In the genomic region with DNA sequence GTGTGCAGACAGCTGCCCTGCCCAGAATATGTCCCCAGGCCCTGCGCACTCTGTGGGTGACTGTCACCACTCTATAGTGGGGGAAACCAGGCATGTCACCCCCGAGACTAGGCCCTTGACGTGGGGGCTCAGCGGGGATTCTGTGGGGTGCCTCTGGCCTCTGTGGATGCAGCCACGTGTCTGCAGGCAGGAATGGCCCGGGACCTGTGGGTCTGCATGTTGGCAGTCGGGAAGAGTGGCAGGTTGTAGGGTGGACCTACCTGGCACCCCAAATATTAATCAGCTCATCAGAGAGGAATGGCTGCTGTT, we compare ENCODE assay signal across 8 cellular contexts. TPM values are rescaled to one million over a fixed set of nuclear protein-coding genes. Genes with fewer than 3 reads are reported as not detected.
DNase-seq lines count a peak whose midpoint lies in the region; ATAC-seq and TF ChIP-seq lines count a peak whose summit lies in the region.
"Had no signal": no experiment of that assay in that cellular context is flagged by ENCODE, and none has a peak within 500 bp of the region (broad histone marks: within the 10 kb centered on the region; RNA-seq: fewer than 3 reads in every experiment).

No MANE protein-coding gene starts in this region.

- peaks cover 58% of the 10 kb centered on the region for H3K36me3 Mint-ChIP-seq in activated CD8-positive, alpha-beta T cell treated with anti-CD3 and anti-CD28 coated beads, Interleukin-2, amount 10 ng/mL, durations not matched to agents 7 days and 5 days (ENCODE audit: low read depth)
- H3K36me3 Mint-ChIP-seq in CD14-positive monocyte, result no peaks in the 10 kb centered on the region

- peak overlapping the region; percentile 99 for H3K27ac Mint-ChIP-seq in activated CD8-positive, alpha-beta T cell treated with anti-CD3 and anti-CD28 coated beads, Interleukin-2, amount 10 ng/mL, durations not matched to agents 7 days and 5 days
- H3K27ac Mint-ChIP-seq in CD14-positive monocyte, result no peak overlapping the region

- peak overlapping the region; percentile 66 for H3K4me2 ChIP-seq in hepatocyte

- H3K79me2 ChIP-seq in hepatocyte, result no peaks in the 10 kb centered on the region

- H3K4me1 Mint-ChIP-seq in activated CD8-positive, alpha-beta T cell treated with anti-CD3 and anti-CD28 coated beads, Interleukin-2, amount 10 ng/mL, durations not matched to agents 7 days and 5 days (ENCODE audit: low read depth), result peaks cover 76% of the 10 kb centered on the region
- peaks cover 32% of the 10 kb centered on the region for H3K4me1 Mint-ChIP-seq in CD14-positive monocyte

- H3K4me1 ChIP-seq in HUES6 (ENCODE audit: control insufficient read depth, insufficient read depth, low read length) (peaks cover 31% of the 10 kb centered on the region), hepatocyte (ENCODE audit: insufficient read depth) (peaks cover 5% of the 10 kb centered on the region)

- no peak for DNase-seq in activated CD8-positive, alpha-beta T cell treated with anti-CD3 and anti-CD28 coated beads, Interleukin-2, amount 10 ng/mL, durations not matched to agents 7 days and 5 days
- DNase-seq in hepatocyte (ENCODE audit: low spot score), result no peak
- DNase-seq in stimulated activated CD8-positive, alpha-beta memory T cell treated with anti-CD3 and anti-CD28 coated beads, Interleukin-4, amount 100 ng/mL, for 48 hours, result no peak
- no peak for DNase-seq in CD14-positive monocyte (ENCODE audit: low spot score)

- intact Hi-C loops in CD14-positive monocyte (cut with micrococcal nuclease), result no loop called here

- no peak overlapping the region for H2AFZ ChIP-seq in hepatocyte

- peak overlapping the region; percentile 100 for H3K4me3 Mint-ChIP-seq in activated CD8-positive, alpha-beta T cell treated with anti-CD3 and anti-CD28 coated beads, Interleukin-2, amount 10 ng/mL, durations not matched to agents 7 days and 5 days
- peak overlapping the region in 1 of 2 donors; percentile 54 for H3K4me3 Mint-ChIP-seq in CD14-positive monocyte

- TF ChIP-seq CTCF in hepatocyte (IDR thresholded peaks at IDR 0.05; ENCODE audit: poor library complexity) (no peak), CD14-positive monocyte (IDR thresholded peaks at IDR 0.05) (no peak)

- H3K27ac ChIP-seq in HUES6 (ENCODE audit: low read depth, low read length) (no peak overlapping the region), hepatocyte (no peak overlapping the region), skin epidermis (peak overlapping the region in 16 of 21 experiments; percentile 12 to 95 (median 68))
- H3K27ac ChIP-seq: SK-N-MC had no signal

- H4K20me1 ChIP-seq in hepatocyte (ENCODE audit: insufficient read depth, poor library complexity, severe bottlenecking), result no peaks in the 10 kb centered on the region

- peak overlapping the region; percentile 23 for H3K9ac ChIP-seq in HUES6 (ENCODE audit: low read length)

- POLR2A ChIA-PET in activated CD8-positive, alpha-beta T cell treated with anti-CD3 and anti-CD28 coated beads, Interleukin-2, amount 10 ng/mL, durations not matched to agents 7 days and 5 days (lab: Charles Lee), result interaction anchor here (1.9 to 6.3 kb wide), 3 partner anchors 10 to 63 kb away, joined by 7 to 68 read pairs (median 18); no protein-coding TSS in a partner anchor

- CTCF ChIA-PET in activated CD8-positive, alpha-beta T cell treated with anti-CD3 and anti-CD28 coated beads, Interleukin-2, amount 10 ng/mL, durations not matched to agents 7 days and 5 days (lab: Charles Lee), result interaction anchor here (1.0 to 7.4 kb wide), 7 partner anchors 8 to 64 kb away, joined by 3 to 74 read pairs (median 6); no protein-coding TSS in a partner anchor

- 95% methylated on average over 7 of the region's 7 CpGs for WGBS in hepatocyte (ENCODE audit: low lambda C conversion rate, missing lambda C conversion rate)

- H3K9me3 ChIP-seq in HUES6 (ENCODE audit: control insufficient read depth, insufficient read depth, low read depth, low read length) (no peaks in the 10 kb centered on the region), hepatocyte (ENCODE audit: low read depth) (no peaks in the 10 kb centered on the region)

- ATAC-seq in activated CD8-positive, alpha-beta T cell treated with anti-CD3 and anti-CD28 coated beads, Interleukin-2, amount 10 ng/mL, durations not matched to agents 7 days and 5 days, result no peak
- ATAC-seq in GM19397 (IDR thresholded peaks at IDR 0.05; ENCODE audit: unreplicated experiment), result no peak

- H3K27me3 ChIP-seq in HUES6 (ENCODE audit: control insufficient read depth, insufficient read depth, low read length) (no peaks in the 10 kb centered on the region), hepatocyte (no peaks in the 10 kb centered on the region)

- no peaks in the 10 kb centered on the region for H3K9me3 Mint-ChIP-seq in activated CD8-positive, alpha-beta T cell treated with anti-CD3 and anti-CD28 coated beads, Interleukin-2, amount 10 ng/mL, durations not matched to agents 7 days and 5 days (ENCODE audit: insufficient read depth)
- H3K9me3 Mint-ChIP-seq in CD14-positive monocyte, result peaks cover 0 to 4% (median 0%) of the 10 kb centered on the region in 7 donors

- H3K27me3 Mint-ChIP-seq in activated CD8-positive, alpha-beta T cell treated with anti-CD3 and anti-CD28 coated beads, Interleukin-2, amount 10 ng/mL, durations not matched to agents 7 days and 5 days (ENCODE audit: low read depth), result no peaks in the 10 kb centered on the region
- H3K27me3 Mint-ChIP-seq in CD14-positive monocyte (ENCODE audit: low read depth in 3 of 3), result peaks cover 0 to 7% (median 3%) of the 10 kb centered on the region in 3 donors

- H3K36me3 ChIP-seq in HUES6 (ENCODE audit: control insufficient read depth, insufficient read depth, low read length) (no peaks in the 10 kb centered on the region), hepatocyte (replicated peaks; ENCODE audit: insufficient read depth, low read depth) (no peaks in the 10 kb centered on the region)

- peak overlapping the region; percentile 6; the same call in 1 of the 2 replicates for H3K4me3 ChIP-seq in HUES6 (ENCODE audit: low read depth, low read length)
- H3K4me3 ChIP-seq in hepatocyte, result no peak overlapping the region
- H3K4me3 ChIP-seq in skin epidermis, result peak overlapping the region; percentile 34 to 49 (median 38)

- H3K9me2 ChIP-seq in hepatocyte (replicated peaks; ENCODE audit: insufficient read depth), result no peaks in the 10 kb centered on the region

RNA-seq across cellular contexts. Expression of a gene that starts 1.0 kb away (rescaled TPM):
- 1,000 to 10,000 TPM; 1,836 to 1,884 TPM for total RNA-seq in activated CD8-positive, alpha-beta T cell treated with anti-CD3 and anti-CD28 coated beads, Interleukin-2, amount 10 ng/mL, durations not matched to agents 7 days and 5 days
- 82.0 and 110 TPM in 2 replicates for total RNA-seq in hepatocyte
- polyA plus RNA-seq in hepatocyte (124 and 131 TPM in 2 replicates), CD14-positive monocyte (1 to 10 TPM; 5.6 to 8.0 TPM)

RNA-seq across cellular contexts. Expression of a gene that starts 20.0 kb away (rescaled TPM):
- 10 to 100 TPM; 58.0 to 66.1 TPM for total RNA-seq in activated CD8-positive, alpha-beta T cell treated with anti-CD3 and anti-CD28 coated beads, Interleukin-2, amount 10 ng/mL, durations not matched to agents 7 days and 5 days
- 0.60 TPM in 1 of 2 replicates, not detected in the other for total RNA-seq in hepatocyte
- polyA plus RNA-seq in hepatocyte, result 6.3 and 8.7 TPM in 2 replicates
- polyA plus RNA-seq in CD14-positive monocyte, result 1 to 10 TPM in 1 of 2 donors, under 1 TPM in 1; 0.71 to 2.6 TPM

RNA-seq across cellular contexts. Expression of a gene that starts 29.6 kb away (rescaled TPM):
- total RNA-seq in activated CD8-positive, alpha-beta T cell treated with anti-CD3 and anti-CD28 coated beads, Interleukin-2, amount 10 ng/mL, durations not matched to agents 7 days and 5 days, result under 1 TPM; 0.84 to 0.94 TPM
- 10.0 and 12.3 TPM in 2 replicates for total RNA-seq in hepatocyte
- polyA plus RNA-seq in hepatocyte, result 11.8 and 12.8 TPM in 2 replicates
- polyA plus RNA-seq in CD14-positive monocyte, result not detected

RNA-seq across cellular contexts. Expression of a gene that starts 32.7 kb away (rescaled TPM):
- under 1 TPM; 0.23 to 0.26 TPM for total RNA-seq in activated CD8-positive, alpha-beta T cell treated with anti-CD3 and anti-CD28 coated beads, Interleukin-2, amount 10 ng/mL, durations not matched to agents 7 days and 5 days
- total RNA-seq in hepatocyte, result not detected in 2 replicates
- not detected in 2 replicates for polyA plus RNA-seq in hepatocyte
- polyA plus RNA-seq in CD14-positive monocyte, result not detected

RNA-seq across cellular contexts. Expression of a gene that starts 42.6 kb away (rescaled TPM):
- total RNA-seq in activated CD8-positive, alpha-beta T cell treated with anti-CD3 and anti-CD28 coated beads, Interleukin-2, amount 10 ng/mL, durations not matched to agents 7 days and 5 days, result 10 to 100 TPM; 57.4 to 57.9 TPM
- total RNA-seq in hepatocyte, result 35.6 and 41.2 TPM in 2 replicates
- polyA plus RNA-seq in hepatocyte, result 79.4 and 86.2 TPM in 2 replicates
- polyA plus RNA-seq in CD14-positive monocyte, result 10 to 100 TPM; 42.4 to 57.7 TPM

Comparison
In these comparisons a context has a peak if more than half of its experiments do, and no peak if none do; other contexts are left out.
1. H3K27ac ChIP-seq: peak in skin epidermis (16 of 21); none in HUES6 (single experiment) and hepatocyte (single experiment).
2. RNA of a gene that starts 1.0 kb away (total RNA-seq): 1,836 to 1,884 TPM in activated CD8-positive, alpha-beta T cell treated with anti-CD3 and anti-CD28 coated beads, Interleukin-2, amount 10 ng/mL, durations not matched to agents 7 days and 5 days; 82.0 to 110 TPM in hepatocyte; every median in the first group is over 10 times any median in the second.
3. RNA of a gene that starts 20.0 kb away (total RNA-seq): 58.0 to 66.1 TPM in activated CD8-positive, alpha-beta T cell treated with anti-CD3 and anti-CD28 coated beads, Interleukin-2, amount 10 ng/mL, durations not matched to agents 7 days and 5 days; 0.60 TPM in hepatocyte; every median in the first group is over 10 times any median in the second.